ENCODE assay signal across 11 cellular contexts in the genomic region with DNA sequence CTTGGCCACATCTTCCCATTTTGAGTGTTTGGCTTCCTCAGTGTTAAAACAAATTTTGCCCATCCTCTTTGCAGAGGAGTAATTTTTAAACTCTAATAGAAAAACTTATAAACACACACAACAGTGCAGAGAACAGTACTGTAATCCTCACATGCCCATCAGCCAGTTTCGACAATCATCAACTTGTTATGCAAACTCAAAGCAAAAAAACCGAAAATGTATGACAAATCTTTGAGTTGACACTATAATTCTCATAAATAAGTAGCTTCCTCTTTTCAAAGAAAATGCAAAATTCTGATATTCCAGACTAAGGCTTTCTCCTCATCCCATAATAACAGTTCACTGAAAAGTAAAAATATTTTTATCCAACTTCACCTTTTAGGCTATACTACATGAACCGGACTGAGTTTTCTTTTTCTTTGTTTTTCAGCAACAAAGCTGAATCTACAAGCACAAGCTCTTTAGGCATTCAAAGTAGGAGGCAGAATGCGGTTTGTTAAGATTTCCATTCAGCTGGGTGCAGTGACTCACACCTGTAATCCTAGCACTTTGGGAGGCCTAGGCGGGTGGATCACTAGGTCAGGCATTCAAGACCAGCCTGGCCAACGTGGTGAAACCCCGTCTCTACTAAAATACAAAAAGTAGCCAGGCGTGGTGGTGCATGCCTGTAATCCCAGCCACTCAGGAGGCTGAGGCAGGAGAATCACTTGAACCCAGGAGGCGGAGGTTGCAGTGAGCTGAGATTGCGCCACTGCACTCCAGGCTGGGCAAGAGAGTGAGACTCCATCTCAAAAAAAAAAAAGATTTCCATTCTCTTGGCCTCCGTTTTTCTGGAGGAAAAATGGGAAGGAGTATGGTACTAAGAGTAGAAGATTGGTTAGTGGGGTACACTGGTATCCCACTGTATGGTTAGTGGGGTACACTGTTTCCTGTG.
DNase-seq lines count a peak whose midpoint lies in the region; ATAC-seq, FAIRE-seq and TF ChIP-seq lines count a peak whose summit lies in the region.
"Had no signal": no experiment of that assay in that cellular context is flagged by ENCODE, and none has a peak within 500 bp of the region (broad histone marks: within the 10 kb centered on the region; RNA-seq: fewer than 3 reads in every experiment).

No MANE protein-coding gene starts in this region.

- peaks cover 47% of the 10 kb centered on the region for H3K79me2 ChIP-seq in OCI-LY3 (ENCODE audit: low read length)

- peak; percentile 66 for FAIRE-seq in GM12891 (lab: Jason Lieb, UNC)

- peaks cover 35% of the 10 kb centered on the region for H4K20me1 ChIP-seq in OCI-LY3 (ENCODE audit: insufficient read depth, low read length)

- H2AFZ ChIP-seq in OCI-LY3 (ENCODE audit: low read depth, low read length): no peak overlapping the region

- ATAC-seq in HG02981 (IDR thresholded peaks at IDR 0.05; ENCODE audit: unreplicated experiment): peak; percentile 52
- ATAC-seq in sciatic nerve: no peak
- ATAC-seq in GM21367 (IDR thresholded peaks at IDR 0.05; ENCODE audit: unreplicated experiment): no peak

- H3K27me3 ChIP-seq in OCI-LY3 (ENCODE audit: low read depth, low read length) (no peaks in the 10 kb centered on the region), iPS-20b (ENCODE audit: insufficient read depth, low read length) (no peaks in the 10 kb centered on the region), esophagus muscularis mucosa (no peaks in the 10 kb centered on the region)
- H3K27me3 ChIP-seq: thyroid gland had no signal

- TF ChIP-seq CTCF in OCI-LY3 (IDR thresholded peaks at IDR 0.05; ENCODE audit: low read depth, low read length) (no peak), esophagus muscularis mucosa (IDR thresholded peaks at IDR 0.05) (no peak)

- TF ChIP-seq POLR2A in GM12891 (IDR thresholded peaks at IDR 0.05; ENCODE audit: low read depth, low read length) (no peak), esophagus muscularis mucosa (IDR thresholded peaks at IDR 0.05; ENCODE audit: low read depth) (no peak)

- H3K9me3 ChIP-seq in OCI-LY3 (ENCODE audit: insufficient read depth, low read length) (no peaks in the 10 kb centered on the region), iPS-20b (ENCODE audit: insufficient read depth, low read depth, low read length) (no peaks in the 10 kb centered on the region), esophagus muscularis mucosa (no peaks in the 10 kb centered on the region)
- H3K9me3 ChIP-seq: thyroid gland had no signal

- WGBS in esophagus muscularis mucosa: 77% methylated on average over 11 of the region's 11 CpGs

- H3K36me3 ChIP-seq in OCI-LY3 (replicated peaks; ENCODE audit: low read depth, low read length) (no peaks in the 10 kb centered on the region), iPS-20b (ENCODE audit: insufficient read depth, low read depth, low read length) (peaks cover 4% of the 10 kb centered on the region; the same call in 1 of the 2 replicates), esophagus muscularis mucosa (no peaks in the 10 kb centered on the region)
- H3K36me3 ChIP-seq: thyroid gland had no signal

- intact Hi-C loops in sciatic nerve (cut with DNase I): loop anchor here (5.0 kb wide), 1 partner anchor 559 kb away; no protein-coding TSS in a partner anchor
- intact Hi-C loops in esophagus muscularis mucosa (cut with DNase I): no loop called here

- H3K4me3 ChIP-seq in OCI-LY3 (ENCODE audit: low read length) (no peak overlapping the region), iPS-20b (ENCODE audit: low read length) (peak overlapping the region; percentile 8; the same call in 1 of the 2 replicates), esophagus muscularis mucosa (no peak overlapping the region)
- H3K4me3 ChIP-seq: thyroid gland had no signal

- H3K4me2 ChIP-seq in OCI-LY3 (ENCODE audit: low read length): peak overlapping the region; percentile 43

- no peak for TF ChIP-seq EP300 in esophagus muscularis mucosa (IDR thresholded peaks at IDR 0.05)

- no peak overlapping the region for H3K27ac ChIP-seq in OCI-LY3 (ENCODE audit: low read length)
- no peak overlapping the region for H3K27ac ChIP-seq in iPS-20b (ENCODE audit: low read length)
- peak overlapping the region in 1 of 4 donors; percentile 2 for H3K27ac ChIP-seq in esophagus muscularis mucosa (replicated peaks in 1 of 4)
- H3K27ac ChIP-seq: thyroid gland had no signal

- no peak for DNase-seq in GM12891 (ENCODE audit: insufficient read length, low spot score)
- DNase-seq in sciatic nerve (ENCODE audit: low spot score): no peak
- no peak for DNase-seq in NCI-H1092 treated with DMSO at 0.1 percent for 48 hours (lab: John Stamatoyannopoulos, UW)
- no peak for DNase-seq in esophagus muscularis mucosa (ENCODE audit: extremely low spot score)
- DNase-seq: NCI-H1694; stimulated activated CD4-positive, alpha-beta T cell treated with anti-CD3 and anti-CD28 coated beads, Interleukin-4, amount 100 ng/mL, for 24 hours; thyroid gland had no signal

- no peak overlapping the region for H3K9ac ChIP-seq in OCI-LY3 (ENCODE audit: low read length)
- H3K9ac ChIP-seq in iPS-20b (ENCODE audit: low read depth, low read length): peak overlapping the region; percentile 57; the same call in 1 of the 2 replicates

- H3K4me1 ChIP-seq in OCI-LY3 (ENCODE audit: low read length) (peaks cover 23% of the 10 kb centered on the region), iPS-20b (ENCODE audit: insufficient read depth, low read length) (peaks cover 44% of the 10 kb centered on the region), esophagus muscularis mucosa (peaks cover 9 to 53% (median 37%) of the 10 kb centered on the region in 4 donors)
- H3K4me1 ChIP-seq: thyroid gland had no signal

TF ChIP-seq in GM12891, 5 proteins besides CTCF, POLR2A, EP300 and RAD21:
- TF ChIP-seq PAX5 (IDR thresholded peaks at IDR 0.05; ENCODE audit: insufficient read depth, low read length, severe bottlenecking): no peak
- no peak for TF ChIP-seq POLR2AphosphoS5 (IDR thresholded peaks at IDR 0.05; ENCODE audit: low read depth, low read length)
- no peak for TF ChIP-seq SPI1 (IDR thresholded peaks at IDR 0.05; ENCODE audit: low read depth, low read length)
- TF ChIP-seq POU2F2 (IDR thresholded peaks at IDR 0.05; ENCODE audit: low read depth, low read length): no peak
- TF ChIP-seq TAF1 (IDR thresholded peaks at IDR 0.05; ENCODE audit: low read depth, low read length): no peak
TF ChIP-seq in GM12891: peak in this region for 0.
